Comparison of ENCODE assay signal across 8 cellular contexts in genomic region chr21:16587671-16588379, GRCh38.
DNase-seq lines count a peak whose midpoint lies in the region; ATAC-seq and TF ChIP-seq lines count a peak whose summit lies in the region.

No MANE protein-coding gene starts in this region.

- peak overlapping the region; percentile 34 for H3K4me3 ChIP-seq in A673 (ENCODE audit: low read depth, low read length, poor library complexity, severe bottlenecking)
- peak overlapping the region; percentile 29 to 64 for H3K4me3 ChIP-seq in muscle layer of colon (ENCODE audit: low read depth in 1 of 2, low read length in 2 of 2)

- peak overlapping the region; percentile 33 for H3K9ac ChIP-seq in muscle layer of colon (ENCODE audit: low read length)

- TF ChIP-seq CTCF in A673 (conservative IDR thresholded peaks at IDR 0.05; ENCODE audit: low read depth, low read length) = no peak

- H3K27ac ChIP-seq in A673 (ENCODE audit: low read depth, low read length, poor library complexity, severe bottlenecking) (no peak overlapping the region), muscle layer of colon (ENCODE audit: low read depth, low read length) (peak overlapping the region; percentile 50)

- H3K27ac Mint-ChIP-seq in stimulated activated effector memory CD8-positive, alpha-beta T cell treated with anti-CD3 and anti-CD28 coated beads, Interleukin-12 subunit alpha, Interleukin-12 subunit beta, amount 100 ng/mL, for 72 hours = no peak overlapping the region

- BruUV-seq in A673 (replicated peaks; lab: Mats Ljungman, UMichigan) = no TSS peak

- DNase-seq in A673 (ENCODE audit: low spot score) (no peak), NCI-H345 (lab: John Stamatoyannopoulos, UW) (peak; percentile 36), KG1 (lab: John Stamatoyannopoulos, UW) (no peak)
- no peak for DNase-seq in stimulated activated effector memory CD8-positive, alpha-beta T cell treated with anti-CD3 and anti-CD28 coated beads, Interleukin-12 subunit alpha, Interleukin-12 subunit beta, amount 100 ng/mL, for 72 hours (ENCODE audit: low spot score in 2 of 2)

- no peaks in the 10 kb centered on the region for H3K4me1 ChIP-seq in A673 (ENCODE audit: insufficient read depth, low read length, poor library complexity, severe bottlenecking)
- peaks cover 5% of the 10 kb centered on the region for H3K4me1 ChIP-seq in muscle layer of colon (ENCODE audit: insufficient read depth, low read length)

- CTCF ChIA-PET in A673 (lab: Charles Lee) = no interaction called here

- no peaks in the 10 kb centered on the region for H3K4me1 Mint-ChIP-seq in stimulated activated effector memory CD8-positive, alpha-beta T cell treated with anti-CD3 and anti-CD28 coated beads, Interleukin-12 subunit alpha, Interleukin-12 subunit beta, amount 100 ng/mL, for 72 hours

- peak; percentile 51 for ATAC-seq in esophagus mucosa
- no peak for ATAC-seq in HG03378 (IDR thresholded peaks at IDR 0.05; ENCODE audit: unreplicated experiment)
- no peak for ATAC-seq in GM21367 (IDR thresholded peaks at IDR 0.05; ENCODE audit: unreplicated experiment)
- no peak for ATAC-seq in stimulated activated effector memory CD8-positive, alpha-beta T cell treated with anti-CD3 and anti-CD28 coated beads, Interleukin-12 subunit alpha, Interleukin-12 subunit beta, amount 100 ng/mL, for 72 hours

- no peaks in the 10 kb centered on the region for H3K36me3 Mint-ChIP-seq in stimulated activated effector memory CD8-positive, alpha-beta T cell treated with anti-CD3 and anti-CD28 coated beads, Interleukin-12 subunit alpha, Interleukin-12 subunit beta, amount 100 ng/mL, for 72 hours

- POLR2A ChIA-PET in A673 (lab: Charles Lee; ENCODE audit: low non-redundant PET) = no interaction called here

- H3K9me3 ChIP-seq in A673 (ENCODE audit: low read depth, low read length, poor library complexity, severe bottlenecking) (no peaks in the 10 kb centered on the region), muscle layer of colon (ENCODE audit: low read length) (no peaks in the 10 kb centered on the region)

- H3K4me3 Mint-ChIP-seq in stimulated activated effector memory CD8-positive, alpha-beta T cell treated with anti-CD3 and anti-CD28 coated beads, Interleukin-12 subunit alpha, Interleukin-12 subunit beta, amount 100 ng/mL, for 72 hours = no peak overlapping the region

- H3K36me3 ChIP-seq in A673 (ENCODE audit: insufficient read depth, low read length, poor library complexity, severe bottlenecking) (no peaks in the 10 kb centered on the region), muscle layer of colon (ENCODE audit: insufficient read depth, low read length) (no peaks in the 10 kb centered on the region)

- intact Hi-C loops in A673 (cut with micrococcal nuclease; ENCODE audit: unreplicated experiment) = no loop called here

- H3K27me3 ChIP-seq in A673 (replicated peaks; ENCODE audit: insufficient read depth, low read depth, low read length, poor library complexity) = no peaks in the 10 kb centered on the region
- no peaks in the 10 kb centered on the region for H3K27me3 ChIP-seq in muscle layer of colon (ENCODE audit: control insufficient read depth in 1 of 2, insufficient read depth in 2 of 2, low read length in 2 of 2)

- H3K9me3 Mint-ChIP-seq in stimulated activated effector memory CD8-positive, alpha-beta T cell treated with anti-CD3 and anti-CD28 coated beads, Interleukin-12 subunit alpha, Interleukin-12 subunit beta, amount 100 ng/mL, for 72 hours = peaks cover 2% of the 10 kb centered on the region
